10 cellular contexts compared by ENCODE assay signal in the genomic region with DNA sequence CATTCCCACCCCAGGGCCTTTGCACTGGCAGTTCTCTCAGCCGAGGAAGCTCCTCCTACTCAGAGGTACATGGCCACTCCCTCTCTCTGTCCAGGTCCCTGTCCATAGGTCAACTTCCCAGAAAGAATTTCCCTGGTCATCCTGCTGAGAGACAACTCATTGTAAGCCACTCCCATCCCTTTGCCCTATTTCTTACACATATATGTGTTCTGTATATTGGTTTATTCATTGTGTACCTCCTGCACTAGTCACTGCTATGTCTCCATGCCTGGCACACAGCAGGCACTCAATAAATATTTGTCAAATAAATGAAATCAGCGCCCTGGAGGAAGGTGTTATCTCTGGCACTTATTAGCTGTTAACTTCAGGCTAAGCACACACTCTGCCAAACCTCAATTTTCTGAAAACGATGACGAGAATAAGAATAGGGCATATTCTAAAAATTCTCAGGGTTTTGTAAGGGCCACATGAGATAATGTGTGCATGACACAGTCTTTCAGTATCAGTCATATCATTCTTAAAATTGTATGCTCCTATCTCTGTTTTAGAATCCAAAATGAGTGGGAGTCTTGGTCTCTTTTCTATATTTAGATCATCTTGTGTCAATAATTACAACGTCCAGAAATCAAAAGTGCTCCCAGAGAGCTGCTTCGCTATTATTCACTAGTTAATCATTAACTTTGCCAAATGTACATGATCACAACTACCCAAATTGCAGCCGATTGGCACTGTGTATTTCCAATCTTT.
DNase-seq lines count a peak whose midpoint lies in the region; ATAC-seq and TF ChIP-seq lines count a peak whose summit lies in the region.
"Had no signal": no experiment of that assay in that cellular context is flagged by ENCODE, and none has a peak within 500 bp of the region (broad histone marks: within the 10 kb centered on the region; RNA-seq: fewer than 3 reads in every experiment).

No MANE protein-coding gene starts in this region.

- H3K27me3 ChIP-seq in neuronal stem cell (ENCODE audit: control insufficient read depth in 3 of 3, insufficient read depth in 3 of 3, low read depth in 1 of 3, low read length in 3 of 3) = peaks cover 0 to 3% (median 0%) of the 10 kb centered on the region in 3 experiments
- H3K27me3 ChIP-seq: gastroesophageal sphincter had no signal

- H4K8ac ChIP-seq in neuronal stem cell (ENCODE audit: low read depth, low read length) = no peak overlapping the region

- no peak overlapping the region for H2BK15ac ChIP-seq in neuronal stem cell (ENCODE audit: low read length)

- no peak for TF ChIP-seq CTCF in HEK293 (tag by site-specific recombination; IDR thresholded peaks at IDR 0.05)

- H3K18ac ChIP-seq in neuronal stem cell (ENCODE audit: low read length) = peak overlapping the region; percentile 15

- ATAC-seq in GM18909 (IDR thresholded peaks at IDR 0.05; ENCODE audit: poor library complexity, unreplicated experiment) (peak; percentile 76), HG03432 (IDR thresholded peaks at IDR 0.05; ENCODE audit: unreplicated experiment) (peak; percentile 91)
- ATAC-seq: gastroesophageal sphincter had no signal

- H4K91ac ChIP-seq in neuronal stem cell (ENCODE audit: low read depth, low read length, poor library complexity) = no peak overlapping the region

- H3K4me1 ChIP-seq in HEK293 (ENCODE audit: control insufficient read depth, insufficient read depth, low read length) = no peaks in the 10 kb centered on the region
- H3K4me1 ChIP-seq in neuronal stem cell (ENCODE audit: control insufficient read depth in 2 of 2, insufficient read depth in 1 of 2, low read depth in 1 of 2, low read length in 2 of 2) = peaks cover 17 to 45% of the 10 kb centered on the region in 2 donors
- H3K4me1 ChIP-seq: gastroesophageal sphincter had no signal

- H2BK5ac ChIP-seq in neuronal stem cell (ENCODE audit: low read length) = no peak overlapping the region

- no peak overlapping the region for H2BK120ac ChIP-seq in neuronal stem cell (ENCODE audit: low read depth, low read length)

- CTCF ChIA-PET in HEK293 (lab: Yijun Ruan, JAX) = no interaction called here

- no CpG with 5 or more reads among the region's 7 CpGs for WGBS in neuronal stem cell (ENCODE audit: extremely low coverage in 2 of 2, insufficient read length in 2 of 2, insufficient replicate concordance in 1 of 2), 2 donors

- DNase-seq in neuronal stem cell (ENCODE audit: low spot score) = no peak
- DNase-seq in NCI-H345 (lab: John Stamatoyannopoulos, UW) = no peak
- DNase-seq in SKM-1 treated with dmso at 0.1 percent for 144 hours (lab: John Stamatoyannopoulos, UW; ENCODE audit: unreplicated experiment) = no peak
- no peak for DNase-seq in NCI-H510A (lab: John Stamatoyannopoulos, UW)
- no peak for DNase-seq in stimulated activated CD4-positive, alpha-beta T cell treated with anti-CD3 and anti-CD28 coated beads, Interleukin-1b, Interleukin-23, amount 100 ng/mL, for 48 hours
- DNase-seq: NCI-H2171 treated with DMSO at 0.1 percent for 48 hours had no signal

- H3K9me3 ChIP-seq in HEK293 (ENCODE audit: control insufficient read depth, insufficient read depth, low read depth, low read length) (no peaks in the 10 kb centered on the region), neuronal stem cell (replicated peaks in 1 of 2; ENCODE audit: control insufficient read depth in 2 of 2, insufficient read depth in 1 of 2, low read depth in 1 of 2, low read length in 2 of 2) (no peaks in the 10 kb centered on the region)
- H3K9me3 ChIP-seq: gastroesophageal sphincter had no signal

- no peak overlapping the region for H2BK12ac ChIP-seq in neuronal stem cell (ENCODE audit: low read length)

- H2AFZ ChIP-seq in neuronal stem cell (ENCODE audit: low read length) = no peak overlapping the region

- H2AK5ac ChIP-seq in neuronal stem cell (ENCODE audit: low read depth, low read length) = no peak overlapping the region

- POLR2A ChIA-PET in HEK293 (lab: Yijun Ruan, JAX) = no interaction called here

- no peak overlapping the region for H3K4ac ChIP-seq in neuronal stem cell (ENCODE audit: low read length)

- no peak overlapping the region for H3K4me2 ChIP-seq in neuronal stem cell (ENCODE audit: insufficient read depth, low read length, poor library complexity, severe bottlenecking)

- H3K9ac ChIP-seq in neuronal stem cell (ENCODE audit: low read depth, low read length, poor library complexity) = no peak overlapping the region

- no peak overlapping the region for H3K14ac ChIP-seq in neuronal stem cell (ENCODE audit: low read length)

- no peak overlapping the region for H3K23ac ChIP-seq in neuronal stem cell (ENCODE audit: low read depth, low read length, poor library complexity)

- H3K4me3 ChIP-seq in HEK293 (ENCODE audit: low read depth, low read length) = no peak overlapping the region
- no peak overlapping the region for H3K4me3 ChIP-seq in neuronal stem cell (ENCODE audit: low read length in 2 of 2)
- H3K4me3 ChIP-seq: gastroesophageal sphincter had no signal

- no peaks in the 10 kb centered on the region for H3K79me1 ChIP-seq in neuronal stem cell (ENCODE audit: low read depth, low read length)

- no peak overlapping the region for H3K27ac ChIP-seq in HEK293 (ENCODE audit: extremely low read depth, low read depth, low read length)
- no peak overlapping the region for H3K27ac ChIP-seq in neuronal stem cell (replicated peaks; ENCODE audit: low read length)
- H3K27ac ChIP-seq: gastroesophageal sphincter had no signal

- H3K36me3 ChIP-seq in HEK293 (ENCODE audit: control insufficient read depth in 2 of 2, insufficient read depth in 1 of 2, low read length in 2 of 2) (no peaks in the 10 kb centered on the region), neuronal stem cell (replicated peaks in 1 of 2; ENCODE audit: control insufficient read depth in 2 of 2, insufficient read depth in 2 of 2, low read length in 2 of 2) (no peaks in the 10 kb centered on the region)
- H3K36me3 ChIP-seq: gastroesophageal sphincter had no signal

TF ChIP-seq in HEK293, 187 proteins besides CTCF, POLR2A, EP300 and RAD21:
- TF ChIP-seq ZNF623 (tag by site-specific recombination; IDR thresholded peaks at IDR 0.05) (peak; percentile 44; the same call in 1 of the 2 replicates), ZEB2 (tag by site-specific recombination; IDR thresholded peaks at IDR 0.05) (no peak), REPIN1 (tag by site-specific recombination; IDR thresholded peaks at IDR 0.05; ENCODE audit: low read depth) (no peak)
TF ChIP-seq in HEK293: peak in this region for 1.
